Comparison of ENCODE assay signal across 1 cellular context in genomic region chr10:70145666-70146488, GRCh38.
TF ChIP-seq lines count a peak whose summit lies in the region.

No MANE protein-coding gene starts in this region.

TF ChIP-seq in WTC11, 78 proteins besides CTCF, POLR2A, EP300 and RAD21 (continued from another document and continues in another):
- TF ChIP-seq ZNF425 (CRISPR knock-in tag; conservative IDR thresholded peaks at IDR 0.05) (no peak), IRF1 (CRISPR knock-in tag; IDR thresholded peaks at IDR 0.05) (peak; percentile 16; the same call in 1 of the 2 replicates), E2F5 (CRISPR knock-in tag; IDR thresholded peaks at IDR 0.05) (no peak; the same call in 1 of the 2 replicates), IRF2 (CRISPR knock-in tag; IDR thresholded peaks at IDR 0.05; ENCODE audit: borderline replicate concordance, low read depth) (0 out of 2 replicates have a peak, but pooled peaks have one; percentile 62), SMAD4 (CRISPR knock-in tag; IDR thresholded peaks at IDR 0.05) (peak; percentile 80; the same call in 1 of the 2 replicates), USF2 (CRISPR knock-in tag; IDR thresholded peaks at IDR 0.05) (no peak), HMGXB4 (CRISPR knock-in tag; IDR thresholded peaks at IDR 0.05) (peak; percentile 96), NFE2L1 (CRISPR knock-in tag; IDR thresholded peaks at IDR 0.05) (peak; percentile 60), CREB1 (CRISPR knock-in tag; IDR thresholded peaks at IDR 0.05) (peak; percentile 49; the same call in 1 of the 2 replicates), ZNF532 (CRISPR knock-in tag; IDR thresholded peaks at IDR 0.05; ENCODE audit: borderline replicate concordance) (no peak), PRRX2 (CRISPR knock-in tag; IDR thresholded peaks at IDR 0.05) (no peak), ZNF416 (CRISPR knock-in tag; IDR thresholded peaks at IDR 0.05) (0 out of 2 replicates have a peak, but pooled peaks have one; percentile 8), AR (CRISPR knock-in tag; IDR thresholded peaks at IDR 0.05) (no peak), ARID4B (CRISPR knock-in tag; IDR thresholded peaks at IDR 0.05; ENCODE audit: borderline replicate concordance) (peak; percentile 68; the same call in 1 of the 2 replicates), E2F1 (CRISPR knock-in tag; IDR thresholded peaks at IDR 0.05) (peak; percentile 61; the same call in 1 of the 2 replicates), FOXP1 (CRISPR knock-in tag; IDR thresholded peaks at IDR 0.05; ENCODE audit: borderline replicate concordance) (peak; percentile 87; the same call in 1 of the 2 replicates), CREM (CRISPR knock-in tag; IDR thresholded peaks at IDR 0.05) (peak; percentile 45; the same call in 1 of the 2 replicates), MAX (CRISPR knock-in tag; IDR thresholded peaks at IDR 0.05) (peak; percentile 89; the same call in 1 of the 2 replicates), JAZF1 (CRISPR knock-in tag; IDR thresholded peaks at IDR 0.05) (no peak), SMAD3 (CRISPR knock-in tag; IDR thresholded peaks at IDR 0.05; ENCODE audit: borderline replicate concordance) (0 out of 2 replicates have a peak, but pooled peaks have one; percentile 41), ZNF423 (CRISPR knock-in tag; IDR thresholded peaks at IDR 0.05) (no peak; the same call in 1 of the 2 replicates), ETV6 (CRISPR knock-in tag; IDR thresholded peaks at IDR 0.05) (0 out of 2 replicates have a peak, but pooled peaks have one; percentile 66), TEAD4 (CRISPR knock-in tag; IDR thresholded peaks at IDR 0.05) (0 out of 2 replicates have a peak, but pooled peaks have one; percentile 62), JUN (CRISPR knock-in tag; IDR thresholded peaks at IDR 0.05) (peak; percentile 66), NR2C2 (CRISPR knock-in tag; IDR thresholded peaks at IDR 0.05) (no peak), FOXP4 (CRISPR knock-in tag; IDR thresholded peaks at IDR 0.05) (peak; percentile 55; the same call in 1 of the 2 replicates)
